23 cellular contexts compared by ENCODE assay signal in the genomic region with DNA sequence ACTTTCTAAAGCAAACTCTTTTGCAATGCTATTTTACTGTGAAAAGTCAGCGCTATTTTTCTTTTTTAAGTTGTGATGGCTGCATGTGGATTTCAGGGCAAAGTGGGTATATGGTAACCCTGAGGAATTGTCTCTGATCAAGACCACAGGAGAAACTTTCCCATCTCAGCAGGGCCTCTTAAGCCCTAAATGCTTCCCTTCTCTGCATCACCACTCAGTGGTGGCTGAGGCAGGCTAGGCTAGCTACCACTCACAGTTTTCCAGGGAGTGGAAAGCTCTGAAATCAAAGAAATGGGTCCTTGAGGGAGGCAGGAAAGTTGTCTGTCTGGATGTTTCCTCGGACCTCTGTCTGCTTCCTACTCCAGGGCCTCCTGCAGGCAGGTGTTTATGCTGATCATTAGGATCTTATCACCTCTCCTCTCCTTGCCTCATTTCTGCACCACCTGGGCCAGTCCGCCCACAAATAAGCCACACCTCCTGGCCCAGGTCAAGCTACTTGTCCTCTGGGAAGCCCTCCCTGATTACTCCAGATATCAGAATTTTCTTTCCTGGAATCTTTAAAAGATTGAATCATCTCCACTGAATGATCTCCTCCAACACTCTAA. TPM values are rescaled to one million over a fixed set of nuclear protein-coding genes. Genes with fewer than 3 reads are reported as not detected.
"Had no signal": no experiment of that assay in that cellular context is flagged by ENCODE, and none has a peak within 500 bp of the region (broad histone marks: within the 10 kb centered on the region; RNA-seq: fewer than 3 reads in every experiment).

No MANE protein-coding gene starts in this region.

- H3K4me3 ChIP-seq: breast epithelium, coronary artery, gastrocnemius medialis, heart left ventricle, left lung, ovary, psoas muscle, right lobe of liver, stomach had no signal

- H3K27me3 ChIP-seq: breast epithelium, gastrocnemius medialis, left lung, ovary, right lobe of liver had no signal

- H3K27ac ChIP-seq: breast epithelium, coronary artery, gastrocnemius medialis, left lung, ovary, psoas muscle, right lobe of liver, stomach had no signal

- DNase-seq: activated CD4-positive, alpha-beta T cell treated with anti-CD3 and anti-CD28 coated beads, Interleukin-2, amount 10 ng/mL, durations not matched to agents 7 days and 5 days; activated CD8-positive, alpha-beta memory T cell treated with anti-CD3 and anti-CD28 coated beads, Interleukin-2, amount 50 U/mL, for 48 hours; activated CD8-positive, alpha-beta T cell treated with anti-CD3 and anti-CD28 coated beads, Interleukin-2, amount 10 ng/mL, durations not matched to agents 7 days and 5 days; activated effector memory CD4-positive, alpha-beta T cell treated with Interleukin-2 at 50 U/mL for 16 hours; activated naive CD4-positive, alpha-beta T cell treated with anti-CD3 and anti-CD28 coated beads, Interleukin-2, amount 50 U/mL, for 16 hours; activated T-cell treated with anti-CD3 and anti-CD28 coated beads, Interleukin-2, amount 50 U/mL, for 48 hours; gastrocnemius medialis; heart left ventricle; kidney; left lung; naive thymus-derived CD4-positive, alpha-beta T cell; ovary; psoas muscle; right lobe of liver; stimulated activated CD4-positive, alpha-beta T cell treated with anti-CD3 and anti-CD28 coated beads, Interleukin-4, amount 100 ng/mL, for 24 hours; stomach; T1000 had no signal

- H3K27ac Mint-ChIP-seq: activated CD4-positive, alpha-beta T cell treated with anti-CD3 and anti-CD28 coated beads, Interleukin-2, amount 10 ng/mL, durations not matched to agents 7 days and 5 days; activated CD8-positive, alpha-beta T cell treated with anti-CD3 and anti-CD28 coated beads, Interleukin-2, amount 10 ng/mL, durations not matched to agents 7 days and 5 days; naive thymus-derived CD4-positive, alpha-beta T cell; stimulated activated effector memory CD8-positive, alpha-beta T cell treated with anti-CD3 and anti-CD28 coated beads, Interleukin-12 subunit alpha, Interleukin-12 subunit beta, amount 100 ng/mL, for 72 hours had no signal

- H3K9me3 Mint-ChIP-seq: stimulated activated effector memory CD8-positive, alpha-beta T cell treated with anti-CD3 and anti-CD28 coated beads, Interleukin-12 subunit alpha, Interleukin-12 subunit beta, amount 100 ng/mL, for 72 hours had no signal

- H3K4me3 Mint-ChIP-seq: activated CD4-positive, alpha-beta T cell treated with anti-CD3 and anti-CD28 coated beads, Interleukin-2, amount 10 ng/mL, durations not matched to agents 7 days and 5 days; activated CD8-positive, alpha-beta T cell treated with anti-CD3 and anti-CD28 coated beads, Interleukin-2, amount 10 ng/mL, durations not matched to agents 7 days and 5 days; naive thymus-derived CD4-positive, alpha-beta T cell; stimulated activated effector memory CD8-positive, alpha-beta T cell treated with anti-CD3 and anti-CD28 coated beads, Interleukin-12 subunit alpha, Interleukin-12 subunit beta, amount 100 ng/mL, for 72 hours had no signal

- H3K36me3 Mint-ChIP-seq: stimulated activated effector memory CD8-positive, alpha-beta T cell treated with anti-CD3 and anti-CD28 coated beads, Interleukin-12 subunit alpha, Interleukin-12 subunit beta, amount 100 ng/mL, for 72 hours had no signal

- ATAC-seq: activated CD4-positive, CD25-positive, alpha-beta regulatory T cell treated with anti-CD3 and anti-CD28 coated beads, Interleukin-2, amount 50 U/mL, for 24 hours; activated CD8-positive, alpha-beta T cell treated with anti-CD3 and anti-CD28 coated beads, Interleukin-2, amount 10 ng/mL, durations not matched to agents 7 days and 5 days; esophagus mucosa; gastrocnemius medialis; heart left ventricle; left lung; naive thymus-derived CD4-positive, alpha-beta T cell; psoas muscle; right lobe of liver; stimulated activated effector memory CD8-positive, alpha-beta T cell treated with anti-CD3 and anti-CD28 coated beads, Interleukin-12 subunit alpha, Interleukin-12 subunit beta, amount 100 ng/mL, for 72 hours had no signal

- H3K4me1 Mint-ChIP-seq: activated CD4-positive, alpha-beta T cell treated with anti-CD3 and anti-CD28 coated beads, Interleukin-2, amount 10 ng/mL, durations not matched to agents 7 days and 5 days; naive thymus-derived CD4-positive, alpha-beta T cell; stimulated activated effector memory CD8-positive, alpha-beta T cell treated with anti-CD3 and anti-CD28 coated beads, Interleukin-12 subunit alpha, Interleukin-12 subunit beta, amount 100 ng/mL, for 72 hours had no signal

RNA-seq across cellular contexts. Expression of a gene that starts 37.0 kb away (rescaled TPM):
- total RNA-seq: activated CD4-positive, alpha-beta T cell treated with anti-CD3 and anti-CD28 coated beads, Interleukin-2, amount 10 ng/mL, durations not matched to agents 7 days and 5 days; activated CD8-positive, alpha-beta T cell treated with anti-CD3 and anti-CD28 coated beads, Interleukin-2, amount 10 ng/mL, durations not matched to agents 7 days and 5 days; naive thymus-derived CD4-positive, alpha-beta T cell; T-helper 1 cell treated with Interleukin-12 subunit alpha and Interleukin-12 subunit beta and Interleukin-4 antibody, amounts not matched to agents 30 ng/mL and 1 ng/mL, for 36 hours had no signal
